8 cellular contexts compared by ENCODE assay signal in the genomic region with DNA sequence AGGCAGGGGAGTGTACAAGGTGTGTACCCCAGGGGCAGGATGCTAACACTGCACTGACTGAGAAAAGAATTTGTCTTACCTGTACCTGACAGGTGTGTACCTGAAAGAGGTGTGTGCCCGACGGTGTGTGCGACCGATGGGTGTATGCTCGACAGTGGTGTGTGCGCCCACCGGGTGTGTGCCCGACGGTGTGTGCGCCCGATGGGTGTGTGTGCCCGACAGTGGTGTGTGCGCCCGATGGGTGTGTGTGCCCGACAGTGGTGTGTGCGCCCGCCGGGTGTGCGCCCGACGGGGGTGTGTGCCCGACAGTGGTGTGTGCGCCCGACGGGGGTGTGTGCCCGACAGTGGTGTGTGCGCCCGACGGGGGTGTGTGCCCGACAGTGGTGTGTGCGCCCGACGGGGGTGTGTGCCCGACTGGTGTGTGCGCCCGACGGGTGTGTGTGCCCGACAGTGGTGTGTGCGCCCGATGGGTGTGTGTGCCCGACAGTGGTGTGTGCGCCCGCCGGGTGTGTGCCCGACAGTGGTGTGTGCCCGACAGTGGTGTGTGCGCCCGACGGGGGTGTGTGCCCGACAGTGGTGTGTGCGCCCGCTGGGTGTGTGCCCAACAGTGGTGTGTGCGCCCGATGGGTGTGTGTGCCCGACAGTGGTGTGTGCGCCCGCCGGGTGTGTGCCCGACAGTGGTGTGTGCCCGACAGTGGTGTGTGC. TPM values are rescaled to one million over a fixed set of nuclear protein-coding genes. Genes with fewer than 3 reads are reported as not detected.
A peak's percentile ranks its signal among the peaks of the same experiment; 100 is the strongest.
DNase-seq lines count a peak whose midpoint lies in the region; ATAC-seq, FAIRE-seq and TF ChIP-seq lines count a peak whose summit lies in the region.
"Not testable (repeated sequence)": the region's sequence is repeated elsewhere in the genome, so short reads cannot be mapped to it uniquely, and the experiment has no call there.

No MANE protein-coding gene starts in this region.

- CTCF ChIA-PET in K562 (lab: Yijun Ruan, JAX; ENCODE audit: low intra/inter-chr PET ratio) = interaction anchor here (0.6 kb wide), 2 partner anchors 159 to 184 kb away, joined by 3 read pairs; no protein-coding TSS in a partner anchor
- CTCF ChIA-PET in endothelial cell of umbilical vein (lab: Charles Lee) = interaction anchor here (9.3 kb wide), 1 partner anchor 32 kb away, joined by 269 read pairs; no protein-coding TSS in a partner anchor

- H3K27ac ChIP-seq in BLaER1; K562 (ENCODE audit: extremely low read depth, low read depth, low read length): not testable (repeated sequence)
- H3K27ac ChIP-seq in endothelial cell of umbilical vein (ENCODE audit: insufficient read depth, low read depth, low read length) (peak overlapping the region; percentile 53), muscle layer of colon (ENCODE audit: low read depth, low read length) (peak overlapping the region; percentile 4), gastrocnemius medialis (peak overlapping the region; percentile 68 to 94 (median 74)), thoracic aorta (peak overlapping the region; percentile 81 to 93)

- not testable (repeated sequence) for H3K36me3 Mint-ChIP-seq in T-helper 17 cell (ENCODE audit: low read depth)

- not testable (repeated sequence) for H3K27me3 Mint-ChIP-seq in T-helper 17 cell

- whole genome bisulfite sequencing in K562 (ENCODE audit: insufficient coverage, low coverage, missing lambda C conversion rate) = 90% methylated on average over 24 of the region's 60 CpGs

- BruUV-seq in K562 (replicated peaks; lab: Mats Ljungman, UMichigan); endothelial cell of umbilical vein (replicated peaks; lab: Mats Ljungman, UMichigan): not testable (repeated sequence)

- peaks cover 93% of the 10 kb centered on the region for H4K20me1 ChIP-seq in BLaER1
- H4K20me1 ChIP-seq in K562 (replicated peaks; ENCODE audit: control insufficient read depth, insufficient read depth, low read length); endothelial cell of umbilical vein (replicated peaks; ENCODE audit: control insufficient read depth, extremely low read depth, insufficient read depth, low read length): not testable (repeated sequence)

- H3K36me3 ChIP-seq in BLaER1 = peaks cover 19% of the 10 kb centered on the region
- H3K36me3 ChIP-seq in K562 (ENCODE audit: control insufficient read depth, insufficient read depth, low read length); endothelial cell of umbilical vein (ENCODE audit: control insufficient read depth in 2 of 2, extremely low read depth in 1 of 2, insufficient read depth in 2 of 2, low read length in 2 of 2); muscle layer of colon (ENCODE audit: insufficient read depth, low read length); gastrocnemius medialis; thoracic aorta: not testable (repeated sequence)

- in situ Hi-C loops in K562 (cut with MboI) = not testable (repeated sequence)
- in situ Hi-C loops in gastrocnemius medialis (cut with MboI; ENCODE audit: low sequenced_read_pairs in 4 of 4) = loop anchor here in 2 of 4 donors (5.0 to 10.0 kb wide), 3 partner anchors 89 to 186 kb away; no protein-coding TSS in a partner anchor

- TF ChIP-seq POLR2A in K562 (conservative IDR thresholded peaks at IDR 0.05); endothelial cell of umbilical vein (IDR thresholded peaks at IDR 0.05; ENCODE audit: low read depth, low read length); gastrocnemius medialis (IDR thresholded peaks at IDR 0.05): not testable (repeated sequence)

- not testable (repeated sequence) for H2AFZ ChIP-seq in K562 (ENCODE audit: low read depth, low read length); endothelial cell of umbilical vein (ENCODE audit: low read depth, low read length)

- H3K9me1 ChIP-seq in K562 (ENCODE audit: control insufficient read depth, insufficient read depth, low read length); endothelial cell of umbilical vein (replicated peaks; ENCODE audit: control insufficient read depth, extremely low read depth, insufficient read depth, low read length): not testable (repeated sequence)

- not testable (repeated sequence) for H3K79me2 ChIP-seq in K562 (ENCODE audit: control insufficient read depth, insufficient read depth, low read length); endothelial cell of umbilical vein (ENCODE audit: control insufficient read depth, insufficient read depth, low read length)

- FAIRE-seq in K562 (lab: Jason Lieb, UNC); endothelial cell of umbilical vein (lab: Jason Lieb, UNC): not testable (repeated sequence)

- H3K4me3 Mint-ChIP-seq in T-helper 17 cell = not testable (repeated sequence)

- not testable (repeated sequence) for TF ChIP-seq RAD21 in K562 (CRISPR knock-in tag; conservative IDR thresholded peaks at IDR 0.05 in 1 of 2, IDR thresholded peaks at IDR 0.05 in 1 of 2)

- dilution Hi-C loops in endothelial cell of umbilical vein (cut with MboI; ENCODE audit: extremely low pct_ligation_motif_present, low sequenced_read_pairs) = loop anchor here (25.0 kb wide), 1 partner anchor 196 kb away; the partner anchor contains the start of gene SLX9

- POLR2A ChIA-PET in K562 (lab: Yijun Ruan, JAX); endothelial cell of umbilical vein (lab: Charles Lee): not testable (repeated sequence)

- H3K4me1 Mint-ChIP-seq in T-helper 17 cell = peaks cover 18% of the 10 kb centered on the region

- DNase-seq in T-helper 17 cell; K562 (ENCODE audit: extremely low read depth in 1 of 4, low spot score in 3 of 4); endothelial cell of umbilical vein (ENCODE audit: low read depth, low spot score); gastrocnemius medialis; thoracic aorta (ENCODE audit: low spot score): not testable (repeated sequence)
- peak; percentile 52 for DNase-seq in posterior vena cava (ENCODE audit: low spot score)

- not testable (repeated sequence) for H3K4me3 ChIP-seq in BLaER1; K562; endothelial cell of umbilical vein (replicated peaks in 1 of 3; ENCODE audit: insufficient read depth in 1 of 3, low read depth in 1 of 3, low read length in 3 of 3); muscle layer of colon (ENCODE audit: low read depth in 1 of 2, low read length in 2 of 2); gastrocnemius medialis; thoracic aorta

- H3K4me1 ChIP-seq in BLaER1 = peaks cover 96% of the 10 kb centered on the region
- H3K4me1 ChIP-seq in K562 (replicated peaks in 1 of 2; ENCODE audit: control insufficient read depth in 2 of 2, insufficient read depth in 2 of 2, low read length in 2 of 2) = peaks cover 15 to 29% of the 10 kb centered on the region in 2 experiments
- peaks cover 41% of the 10 kb centered on the region for H3K4me1 ChIP-seq in endothelial cell of umbilical vein (ENCODE audit: control insufficient read depth, extremely low read depth, insufficient read depth, low read length)
- H3K4me1 ChIP-seq in muscle layer of colon (ENCODE audit: insufficient read depth, low read length) = peaks cover 58% of the 10 kb centered on the region
- peaks cover 66 to 67% of the 10 kb centered on the region in 2 donors for H3K4me1 ChIP-seq in gastrocnemius medialis
- peaks cover 39 to 76% of the 10 kb centered on the region in 2 donors for H3K4me1 ChIP-seq in thoracic aorta (ENCODE audit: control insufficient read depth in 1 of 2, low read depth in 2 of 2)

- H3K9ac ChIP-seq in BLaER1; K562 (ENCODE audit: insufficient read depth in 1 of 2, low read depth in 2 of 2, low read length in 2 of 2); muscle layer of colon (ENCODE audit: low read length): not testable (repeated sequence)
- H3K9ac ChIP-seq in endothelial cell of umbilical vein (replicated peaks; ENCODE audit: extremely low read depth, insufficient read depth, low read length) = peak overlapping the region; percentile 51

- TF ChIP-seq EP300 in K562 (IDR thresholded peaks at IDR 0.05; ENCODE audit: low read length) = not testable (repeated sequence)

- not testable (repeated sequence) for H3K27me3 ChIP-seq in BLaER1; K562 (ENCODE audit: control insufficient read depth in 2 of 2, insufficient read depth in 2 of 2, low read length in 2 of 2); endothelial cell of umbilical vein (ENCODE audit: control insufficient read depth in 2 of 2, insufficient read depth in 2 of 2, low read length in 2 of 2); muscle layer of colon (ENCODE audit: control insufficient read depth in 1 of 2, insufficient read depth in 2 of 2, low read length in 2 of 2); gastrocnemius medialis; thoracic aorta (replicated peaks; ENCODE audit: insufficient read depth)

- intact Hi-C loops in K562 (cut with micrococcal nuclease) (loop anchor here (10.0 kb wide), 1 partner anchor 119 kb away; no protein-coding TSS in a partner anchor), endothelial cell of umbilical vein (cut with micrococcal nuclease) (loop anchor here (5.0 kb wide), 1 partner anchor 261 kb away; the partner anchor contains the start of gene PTTG1IP), posterior vena cava (cut with DNase I) (loop anchor here in 1 of 2 donors (10.0 kb wide), 1 partner anchor 249 kb away; no protein-coding TSS in a partner anchor), gastrocnemius medialis (cut with DNase I; ENCODE audit: low total_unique reads) (loop anchor here (2.0 to 10.0 kb wide), 3 partner anchors 261 to 799 kb away; partner anchors contain the start of genes CFAP410, PTTG1IP and UBE2G2)

- peak overlapping the region; percentile 14 for H3K27ac Mint-ChIP-seq in T-helper 17 cell

- TF ChIP-seq CTCF in K562 (IDR thresholded peaks at IDR 0.05 in 2 of 3, conservative IDR thresholded peaks at IDR 0.05 in 1 of 3; ENCODE audit: insufficient read depth in 2 of 3, low read depth in 1 of 3, low read length in 3 of 3); endothelial cell of umbilical vein (IDR thresholded peaks at IDR 0.05; ENCODE audit: extremely low read depth in 1 of 2, insufficient read depth in 1 of 2, low read depth in 1 of 2, low read length in 2 of 2); gastrocnemius medialis (IDR thresholded peaks at IDR 0.05 in 4 of 5, conservative IDR thresholded peaks at IDR 0.05 in 1 of 5); thoracic aorta (IDR thresholded peaks at IDR 0.05): not testable (repeated sequence)

- not testable (repeated sequence) for ATAC-seq in T-helper 17 cell; K562; gastrocnemius medialis; thoracic aorta (ENCODE audit: insufficient number of reproducible peaks, low FRiP score, low read depth)

- not testable (repeated sequence) for H3K9me3 ChIP-seq in BLaER1; T-helper 17 cell (ENCODE audit: control insufficient read depth, low read length, poor library complexity, severe bottlenecking); K562 (replicated peaks; ENCODE audit: control insufficient read depth, insufficient read depth, low read depth, low read length); endothelial cell of umbilical vein (replicated peaks; ENCODE audit: control insufficient read depth, insufficient read depth, low read length); muscle layer of colon (ENCODE audit: low read length); gastrocnemius medialis; thoracic aorta

- peak overlapping the region; percentile 95 for H3K4me2 ChIP-seq in BLaER1
- not testable (repeated sequence) for H3K4me2 ChIP-seq in K562 (ENCODE audit: insufficient read depth, low read length); endothelial cell of umbilical vein (ENCODE audit: insufficient read depth, low read length)

RNA-seq across cellular contexts. Expression of gene ADARB1, which starts 59.3 kb away (rescaled TPM):
- total RNA-seq in T-helper 17 cell (10 to 100 TPM; 28.4 to 37.0 TPM), K562 (2014; rRNA removed) (7.7 and 9.1 TPM in 2 replicates), K562 (2014; rRNA removed; fragmentation: Illumina TruSeq; extraction: Trizol) (8.3 TPM in 2 replicates), K562 (2015; rRNA removed; fragmentation: Illumina TruSeq; extraction: Trizol) (6.4 and 7.1 TPM in 2 replicates), K562 (2021) (12.0 and 16.0 TPM in 2 replicates), endothelial cell of umbilical vein (54.3 and 55.5 TPM in 2 replicates), posterior vena cava (10 to 100 TPM; 72.4 to 85.6 TPM), gastrocnemius medialis (10 to 100 TPM in 1 of 4 donors, 1 to 10 TPM in 3; 5.9 to 11.5 (median 6.9) TPM), thoracic aorta (100 to 1,000 TPM; 124 to 201 TPM)
- total RNA-seq in K562 (2011; cell fraction: chromatin; rRNA removed; ENCODE audit: low replicate concordance) = 40.2 and 48.3 TPM in 2 replicates
- total RNA-seq in K562 (2011; cell fraction: nucleolus; rRNA removed) = 29.0 and 30.4 TPM in 2 replicates
- 24.6 and 33.4 TPM in 2 replicates for total RNA-seq in K562 (2011; cell fraction: nucleoplasm; rRNA removed)
- polyA plus RNA-seq in K562 (2011; rRNA removed) (8.4 and 11.8 TPM in 2 replicates), K562 (2014; fragmentation: Illumina TruSeq; extraction: Trizol) (7.3 and 9.2 TPM in 2 replicates), K562 (2014; fragmentation: Nextera tagmentation; extraction: Ambion mirVana) (1 to 10 TPM; 7.1 to 8.1 TPM), K562 (2014; rRNA removed) (6.7 and 12.8 TPM in 2 replicates), endothelial cell of umbilical vein (17.8 and 32.5 TPM in 2 replicates)
- 6.6 and 7.4 TPM in 2 replicates for polyA plus RNA-seq in K562 (2011; cell fraction: cytosol; rRNA removed)
- 15.0 and 23.8 TPM in 2 replicates for polyA plus RNA-seq in K562 (2011; cell fraction: nucleus; rRNA removed)
- 7.5 and 8.1 TPM in 2 replicates for polyA plus RNA-seq in K562 (2012)
- 10.4 and 16.9 TPM in 2 replicates for polyA minus RNA-seq in K562 (2011; rRNA and poly(A)+ RNA removed)
- polyA minus RNA-seq in K562 (2011; cell fraction: cytosol; rRNA and poly(A)+ RNA removed) = 12.7 and 15.3 TPM in 2 replicates
- polyA minus RNA-seq in K562 (2011; cell fraction: nucleus; rRNA and poly(A)+ RNA removed) = 13.3 and 18.3 TPM in 2 replicates
- 17.4 and 18.8 TPM in 2 replicates for polyA plus RNA-seq in endothelial cell of umbilical vein (2011; cell fraction: cytosol; rRNA removed)
- polyA plus RNA-seq in endothelial cell of umbilical vein (2011; cell fraction: nucleus; rRNA removed) = 88.3 and 92.8 TPM in 2 replicates
- polyA plus RNA-seq in endothelial cell of umbilical vein (2012) = 29.3 and 33.4 TPM in 2 replicates
- 41.5 and 43.3 TPM in 2 replicates for polyA minus RNA-seq in endothelial cell of umbilical vein
- polyA minus RNA-seq in endothelial cell of umbilical vein (2011; cell fraction: cytosol; rRNA and poly(A)+ RNA removed) = 54.5 TPM
- polyA minus RNA-seq in endothelial cell of umbilical vein (2011; cell fraction: nucleus; rRNA and poly(A)+ RNA removed) = 48.7 and 51.7 TPM in 2 replicates
